ENCODE assay signal across 8 cellular contexts in genomic region chr2:134459706-134460406, GRCh38.
"Had no signal": no experiment of that assay in that cellular context is flagged by ENCODE, and none has a peak within 500 bp of the region (broad histone marks: within the 10 kb centered on the region; RNA-seq: fewer than 3 reads in every experiment).

No MANE protein-coding gene starts in this region.

- H3K4me3 Mint-ChIP-seq: activated naive CD4-positive, alpha-beta T cell treated with anti-CD3 and anti-CD28 coated beads, Interleukin-2, amount 50 U/mL, for 24 hours; activated T-cell treated with anti-CD3 and anti-CD28 coated beads, Interleukin-2, amount 50 U/mL, for 24 hours; natural killer cell treated with Interleukin-12 subunit alpha and Interleukin-12 subunit beta and Interleukin-15 and Interleukin-18, amount 100 ng/mL, for 72 hours had no signal

- H3K36me3 Mint-ChIP-seq: activated naive CD4-positive, alpha-beta T cell treated with anti-CD3 and anti-CD28 coated beads, Interleukin-2, amount 50 U/mL, for 24 hours; natural killer cell treated with Interleukin-12 subunit alpha and Interleukin-12 subunit beta and Interleukin-15 and Interleukin-18, amount 100 ng/mL, for 72 hours had no signal

- H3K27ac Mint-ChIP-seq: activated naive CD4-positive, alpha-beta T cell treated with anti-CD3 and anti-CD28 coated beads, Interleukin-2, amount 50 U/mL, for 24 hours; natural killer cell treated with Interleukin-12 subunit alpha and Interleukin-12 subunit beta and Interleukin-15 and Interleukin-18, amount 100 ng/mL, for 72 hours had no signal

- H3K27me3 ChIP-seq: cardiac muscle cell, tibial artery, uterus had no signal

- H3K27ac ChIP-seq: tibial artery, uterus had no signal

- H3K9me3 ChIP-seq: mucosa of descending colon, tibial artery, uterus had no signal

- H3K4me3 ChIP-seq: cardiac muscle cell, mucosa of descending colon, tibial artery, uterus had no signal

- H3K9me3 Mint-ChIP-seq: activated naive CD4-positive, alpha-beta T cell treated with anti-CD3 and anti-CD28 coated beads, Interleukin-2, amount 50 U/mL, for 24 hours; activated T-cell treated with anti-CD3 and anti-CD28 coated beads, Interleukin-2, amount 50 U/mL, for 24 hours; natural killer cell treated with Interleukin-12 subunit alpha and Interleukin-12 subunit beta and Interleukin-15 and Interleukin-18, amount 100 ng/mL, for 72 hours had no signal

- H3K4me1 ChIP-seq: tibial artery, uterus had no signal

- H3K36me3 ChIP-seq: tibial artery, uterus had no signal

- H3K4me1 Mint-ChIP-seq: activated naive CD4-positive, alpha-beta T cell treated with anti-CD3 and anti-CD28 coated beads, Interleukin-2, amount 50 U/mL, for 24 hours had no signal

- ATAC-seq: natural killer cell treated with Interleukin-12 subunit alpha and Interleukin-12 subunit beta and Interleukin-15 and Interleukin-18, amount 100 ng/mL, for 72 hours had no signal

- H3K27me3 Mint-ChIP-seq: activated naive CD4-positive, alpha-beta T cell treated with anti-CD3 and anti-CD28 coated beads, Interleukin-2, amount 50 U/mL, for 24 hours; activated T-cell treated with anti-CD3 and anti-CD28 coated beads, Interleukin-2, amount 50 U/mL, for 24 hours; natural killer cell treated with Interleukin-12 subunit alpha and Interleukin-12 subunit beta and Interleukin-15 and Interleukin-18, amount 100 ng/mL, for 72 hours had no signal

- DNase-seq: T-helper 9 cell had no signal
